ENCODE assay signal across 8 cellular contexts in the genomic region with DNA sequence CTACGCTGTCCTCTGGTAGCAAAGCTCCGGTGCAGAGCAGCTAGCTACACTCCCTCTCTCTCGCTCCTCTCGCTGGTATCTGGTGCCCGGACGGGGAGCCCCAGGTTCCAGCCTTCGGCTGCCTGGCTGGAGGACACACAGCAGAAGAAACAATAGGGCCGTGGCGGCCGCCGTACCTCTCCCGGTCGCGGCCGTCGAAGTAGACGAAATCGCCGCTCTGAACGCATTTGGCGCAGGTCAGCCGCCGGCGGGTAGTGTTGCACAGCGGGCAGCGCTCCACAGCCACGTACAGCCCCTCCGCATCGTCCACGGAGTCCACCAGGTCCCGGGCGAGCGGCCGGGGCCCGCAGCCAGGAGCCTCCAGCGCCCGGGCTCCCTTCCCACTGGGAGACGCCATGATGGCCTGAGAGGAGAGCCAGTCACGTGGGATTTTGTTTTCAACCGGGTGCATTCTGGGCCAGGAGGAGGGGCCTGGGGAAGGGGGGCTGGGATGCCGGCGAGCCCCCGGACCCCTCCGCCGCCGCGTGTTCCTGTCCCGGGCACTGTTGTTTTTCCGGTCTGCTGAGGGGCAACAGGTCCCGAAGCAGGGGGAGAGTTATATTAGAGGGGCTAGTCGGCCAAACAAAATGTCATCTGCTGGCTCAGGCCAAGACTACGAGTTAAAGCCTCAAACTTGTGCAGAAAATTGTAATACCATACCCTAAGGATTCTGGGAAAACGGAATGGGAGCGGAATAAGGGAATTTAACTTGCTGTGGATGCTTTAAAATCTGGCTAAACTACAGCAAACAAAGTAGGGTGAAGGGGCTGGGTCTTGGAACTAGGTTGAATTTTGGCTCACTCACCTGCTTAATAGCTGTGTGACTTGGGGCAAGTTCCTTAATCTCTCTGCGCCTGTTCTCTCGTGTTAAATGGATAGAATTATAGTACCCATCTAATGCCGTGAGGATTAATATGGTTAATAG. TPM values are rescaled to one million over a fixed set of nuclear protein-coding genes. Genes with fewer than 3 reads are reported as not detected.
DNase-seq lines count a peak whose midpoint lies in the region; ATAC-seq and TF ChIP-seq lines count a peak whose summit lies in the region.

A gene with protein sequence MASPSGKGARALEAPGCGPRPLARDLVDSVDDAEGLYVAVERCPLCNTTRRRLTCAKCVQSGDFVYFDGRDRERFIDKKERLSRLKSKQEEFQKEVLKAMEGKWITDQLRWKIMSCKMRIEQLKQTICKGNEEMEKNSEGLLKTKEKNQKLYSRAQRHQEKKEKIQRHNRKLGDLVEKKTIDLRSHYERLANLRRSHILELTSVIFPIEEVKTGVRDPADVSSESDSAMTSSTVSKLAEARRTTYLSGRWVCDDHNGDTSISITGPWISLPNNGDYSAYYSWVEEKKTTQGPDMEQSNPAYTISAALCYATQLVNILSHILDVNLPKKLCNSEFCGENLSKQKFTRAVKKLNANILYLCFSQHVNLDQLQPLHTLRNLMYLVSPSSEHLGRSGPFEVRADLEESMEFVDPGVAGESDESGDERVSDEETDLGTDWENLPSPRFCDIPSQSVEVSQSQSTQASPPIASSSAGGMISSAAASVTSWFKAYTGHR (minus strand): TSS at position 405 of the 964 bp plus-strand sequence. CDS start 8 bp downstream, at position 397.

- H3K4me3 Mint-ChIP-seq in CD14-positive monocyte = peak within 1 kb of the TSS; percentile 92 to 94
- H3K4me3 Mint-ChIP-seq in activated CD4-positive, alpha-beta memory T cell treated with anti-CD3 and anti-CD28 coated beads, Interleukin-2, amount 10 ng/mL, durations not matched to agents 7 days and 5 days = peak within 1 kb of the TSS; percentile 83

- H3K27ac Mint-ChIP-seq in CD14-positive monocyte = peak within 1 kb of the TSS; percentile 84 to 94 (median 92)
- H3K27ac Mint-ChIP-seq in activated CD4-positive, alpha-beta memory T cell treated with anti-CD3 and anti-CD28 coated beads, Interleukin-2, amount 10 ng/mL, durations not matched to agents 7 days and 5 days = peak within 1 kb of the TSS; percentile 61

- no peaks in the 10 kb centered on the region for H3K9me3 Mint-ChIP-seq in CD14-positive monocyte
- H3K9me3 Mint-ChIP-seq in activated CD4-positive, alpha-beta memory T cell treated with anti-CD3 and anti-CD28 coated beads, Interleukin-2, amount 10 ng/mL, durations not matched to agents 7 days and 5 days = no peaks in the 10 kb centered on the region

- intact Hi-C loops in CD14-positive monocyte (cut with micrococcal nuclease) = no loop called here

- TF ChIP-seq CTCF in CD14-positive monocyte (IDR thresholded peaks at IDR 0.05) = no peak

- peaks cover 2 to 6% (median 3%) of the 10 kb centered on the region in 3 donors for H3K27me3 Mint-ChIP-seq in CD14-positive monocyte (ENCODE audit: low read depth in 3 of 3)
- H3K27me3 Mint-ChIP-seq in activated CD4-positive, alpha-beta memory T cell treated with anti-CD3 and anti-CD28 coated beads, Interleukin-2, amount 10 ng/mL, durations not matched to agents 7 days and 5 days = peaks cover 2% of the 10 kb centered on the region

- CTCF ChIA-PET in activated CD4-positive, alpha-beta memory T cell treated with anti-CD3 and anti-CD28 coated beads, Interleukin-2, amount 10 ng/mL, durations not matched to agents 7 days and 5 days (lab: Charles Lee) = interaction anchor here (1.0 to 1.5 kb wide), 4 partner anchors 140 to 199 kb away, joined by 3 to 5 read pairs (median 4); no protein-coding TSS in a partner anchor

- peaks cover 0 to 18% of the 10 kb centered on the region in 2 donors for H3K36me3 Mint-ChIP-seq in CD14-positive monocyte
- no peaks in the 10 kb centered on the region for H3K36me3 Mint-ChIP-seq in activated CD4-positive, alpha-beta memory T cell treated with anti-CD3 and anti-CD28 coated beads, Interleukin-2, amount 10 ng/mL, durations not matched to agents 7 days and 5 days (ENCODE audit: low read depth)

- ATAC-seq in GM19351 (IDR thresholded peaks at IDR 0.05; ENCODE audit: unreplicated experiment) (peak; percentile 99), HG03521 (IDR thresholded peaks at IDR 0.05; ENCODE audit: unreplicated experiment) (peak; percentile 98)

- POLR2A ChIA-PET in activated CD4-positive, alpha-beta memory T cell treated with anti-CD3 and anti-CD28 coated beads, Interleukin-2, amount 10 ng/mL, durations not matched to agents 7 days and 5 days (lab: Charles Lee) = interaction anchor here (0.8 to 2.2 kb wide), 10 partner anchors 8 to 260 kb away, joined by 3 to 12 read pairs (median 4); a partner anchor contains a TSS

- peak; percentile 77 for DNase-seq in CD14-positive monocyte (ENCODE audit: low spot score)
- peak; percentile 55 for DNase-seq in NCI-H774 (lab: John Stamatoyannopoulos, UW)
- peak; percentile 81 for DNase-seq in activated CD4-positive, alpha-beta memory T cell treated with anti-CD3 and anti-CD28 coated beads, Interleukin-2, amount 10 ng/mL, durations not matched to agents 7 days and 5 days
- peak; percentile 61 for DNase-seq in effector CD4-positive, alpha-beta T cell
- peak; percentile 95 for DNase-seq in medulla oblongata (ENCODE audit: extremely low spot score)
- DNase-seq in stimulated activated CD4-positive, alpha-beta T cell treated with anti-CD3 and anti-CD28 coated beads, TNF-alpha, amount 100 ng/mL, for 48 hours (ENCODE audit: low read depth in 3 of 3) = peak; percentile 53 to 65 (median 63)

- H3K4me1 Mint-ChIP-seq in CD14-positive monocyte = peaks cover 28% of the 10 kb centered on the region
- peaks cover 32% of the 10 kb centered on the region for H3K4me1 Mint-ChIP-seq in activated CD4-positive, alpha-beta memory T cell treated with anti-CD3 and anti-CD28 coated beads, Interleukin-2, amount 10 ng/mL, durations not matched to agents 7 days and 5 days

RNA-seq across cellular contexts. Expression of the gene that starts here (rescaled TPM):
- polyA plus RNA-seq in CD14-positive monocyte = 1 to 10 TPM; 1.8 to 3.3 TPM
- 1 to 10 TPM; 5.5 TPM for total RNA-seq in activated CD4-positive, alpha-beta memory T cell treated with anti-CD3 and anti-CD28 coated beads, Interleukin-2, amount 10 ng/mL, durations not matched to agents 7 days and 5 days

Comparison
In these comparisons a context has a peak if more than half of its experiments do, and no peak if none do; other contexts are left out.
1. Peak in every context shown above with its lines: DNase-seq and ATAC-seq.